22 cellular contexts compared by ENCODE assay signal in genomic region chr9:950139-950538, GRCh38. TPM values are rescaled to one million over a fixed set of nuclear protein-coding genes. Genes with fewer than 3 reads are reported as not detected.
"Had no signal": no experiment of that assay in that cellular context is flagged by ENCODE, and none has a peak within 500 bp of the region (broad histone marks: within the 10 kb centered on the region; RNA-seq: fewer than 3 reads in every experiment).

No MANE protein-coding gene starts in this region.

- ATAC-seq: effector memory CD8-positive, alpha-beta T cell; gastrocnemius medialis; heart right ventricle; left lobe of liver; naive thymus-derived CD8-positive, alpha-beta T cell; sciatic nerve had no signal

- H3K27ac ChIP-seq: gastrocnemius medialis, heart right ventricle, skin epidermis, suprapubic skin, thyroid gland, upper lobe of left lung, uterus had no signal

- H3K27me3 ChIP-seq: thyroid gland, uterus had no signal

- H3K4me1 ChIP-seq: gastrocnemius medialis, heart right ventricle, suprapubic skin, upper lobe of left lung, uterus had no signal

- H3K9me3 ChIP-seq: gastrocnemius medialis, heart right ventricle, suprapubic skin, thyroid gland, upper lobe of left lung, uterus had no signal

- H3K4me3 ChIP-seq: gastrocnemius medialis, heart right ventricle, skin epidermis, suprapubic skin, thyroid gland, upper lobe of left lung, uterus had no signal

- DNase-seq: effector memory CD8-positive, alpha-beta T cell; erythroblast; gastrocnemius medialis; heart right ventricle; islet precursor cell; mammary epithelial cell; naive thymus-derived CD8-positive, alpha-beta T cell; posterior cingulate gyrus; stimulated activated CD4-positive, alpha-beta T cell treated with anti-CD3 and anti-CD28 coated beads, Interleukin-12 subunit alpha, Interleukin-12 subunit beta, amount 100 ng/mL, for 4 hours; stimulated activated naive CD4-positive, alpha-beta T cell; thyroid gland; upper lobe of left lung; uterus had no signal

- H3K36me3 ChIP-seq: gastrocnemius medialis, heart right ventricle, suprapubic skin, thyroid gland, upper lobe of left lung, uterus had no signal

- FAIRE-seq: colon had no signal

RNA-seq across cellular contexts. Expression of gene DMRT3, which starts 26.3 kb away (rescaled TPM):
- total RNA-seq: heart right ventricle; left lobe of liver; mammary epithelial cell; mononuclear cell; naive thymus-derived CD8-positive, alpha-beta T cell; osteocyte; pulmonary artery endothelial cell had no signal
- polyA plus RNA-seq: heart right ventricle; mammary epithelial cell; naive thymus-derived CD8-positive, alpha-beta T cell; neural cell had no signal
